8 cellular contexts compared by ENCODE assay signal in genomic region chr1:236140705-236141446, GRCh38. TPM values are rescaled to one million over a fixed set of nuclear protein-coding genes. Genes with fewer than 3 reads are reported as not detected.
DNase-seq lines count a peak whose midpoint lies in the region; ATAC-seq, FAIRE-seq and TF ChIP-seq lines count a peak whose summit lies in the region.

No MANE protein-coding gene starts in this region.

- no peaks in the 10 kb centered on the region for H3F3A ChIP-seq in PC-9 (ENCODE audit: insufficient read depth, low read depth)

- peaks cover 25% of the 10 kb centered on the region for H3K4me1 Mint-ChIP-seq in stimulated activated naive CD8-positive, alpha-beta T cell treated with anti-CD3 and anti-CD28 coated beads, Interleukin-15, Interleukin-2, amounts not matched to agents 100 ng/mL and 50 ng/mL, for 24 hours (ENCODE audit: low read depth)
- peaks cover 19% of the 10 kb centered on the region for H3K4me1 Mint-ChIP-seq in MCF 10A (ENCODE audit: insufficient read depth, unreplicated experiment)

- H3K4me3 ChIP-seq in mesendoderm (ENCODE audit: low read length) (no peak overlapping the region), PC-9 (no peak overlapping the region)

- no CpG with 5 or more reads among the region's 18 CpGs for WGBS in mesendoderm (ENCODE audit: extremely low coverage, insufficient coverage, low lambda C conversion rate)

- H3K4me2 ChIP-seq in mesendoderm (ENCODE audit: low read length) (no peak overlapping the region), PC-9 (no peak overlapping the region)

- no peaks in the 10 kb centered on the region for H3K4me1 ChIP-seq in mesendoderm (ENCODE audit: control insufficient read depth, low read depth, low read length)
- H3K4me1 ChIP-seq in PC-9 (replicated peaks; ENCODE audit: insufficient read depth), result no peaks in the 10 kb centered on the region

- H3K79me2 ChIP-seq in mesendoderm (ENCODE audit: control insufficient read depth, insufficient read depth, low read length) (no peaks in the 10 kb centered on the region), PC-9 (ENCODE audit: low read depth) (no peaks in the 10 kb centered on the region)

- H4K8ac ChIP-seq in mesendoderm (ENCODE audit: low read depth, low read length), result no peak overlapping the region

- H3K9me3 ChIP-seq in PC-9 (ENCODE audit: insufficient read depth, low read depth), result no peaks in the 10 kb centered on the region

- H2AFZ ChIP-seq in PC-9, result no peak overlapping the region

- peaks cover 6% of the 10 kb centered on the region for H3K36me3 Mint-ChIP-seq in stimulated activated naive CD8-positive, alpha-beta T cell treated with anti-CD3 and anti-CD28 coated beads, Interleukin-15, Interleukin-2, amounts not matched to agents 100 ng/mL and 50 ng/mL, for 24 hours (ENCODE audit: low read depth)
- H3K36me3 Mint-ChIP-seq in MCF 10A (ENCODE audit: insufficient read depth, unreplicated experiment), result no peaks in the 10 kb centered on the region

- H3K27me3 Mint-ChIP-seq in stimulated activated naive CD8-positive, alpha-beta T cell treated with anti-CD3 and anti-CD28 coated beads, Interleukin-15, Interleukin-2, amounts not matched to agents 100 ng/mL and 50 ng/mL, for 24 hours, result peaks cover 55% of the 10 kb centered on the region
- H3K27me3 Mint-ChIP-seq in MCF 10A (ENCODE audit: insufficient read depth, unreplicated experiment), result peaks cover 44% of the 10 kb centered on the region

- H2BK120ac ChIP-seq in mesendoderm (ENCODE audit: low read depth, low read length), result no peak overlapping the region

- H3K27ac ChIP-seq in mesendoderm (ENCODE audit: low read depth, low read length) (no peak overlapping the region), PC-9 (no peak overlapping the region)

- POLR2A ChIA-PET in MCF 10A (lab: Yijun Ruan, JAX), result interaction anchor here (0.6 to 1.7 kb wide), 9 partner anchors 8 to 258 kb away, joined by 3 to 7 read pairs (median 4); partner anchors contain the start of gene ERO1B
- POLR2A ChIA-PET in PC-9 (lab: Charles Lee; ENCODE audit: unreplicated experiment), result no interaction called here

- H2BK5ac ChIP-seq in mesendoderm (ENCODE audit: low read length), result no peak overlapping the region

- H3K27me3 ChIP-seq in mesendoderm (ENCODE audit: insufficient read depth, low read length, poor library complexity) (peaks cover 37% of the 10 kb centered on the region), PC-9 (ENCODE audit: insufficient read depth, low read depth) (peaks cover 49% of the 10 kb centered on the region)

- H3K79me1 ChIP-seq in mesendoderm (ENCODE audit: low read length), result no peaks in the 10 kb centered on the region

- H4K5ac ChIP-seq in mesendoderm (ENCODE audit: low read length), result no peak overlapping the region

- no peak overlapping the region for H2AK5ac ChIP-seq in mesendoderm (ENCODE audit: low read length)

- no peak overlapping the region for H3K23ac ChIP-seq in mesendoderm (ENCODE audit: low read length)

- ATAC-seq in stimulated activated naive CD8-positive, alpha-beta T cell treated with anti-CD3 and anti-CD28 coated beads, Interleukin-15, Interleukin-2, amounts not matched to agents 100 U/mL and 50 U/mL, for 24 hours, result no peak

- H3K9me3 Mint-ChIP-seq in stimulated activated naive CD8-positive, alpha-beta T cell treated with anti-CD3 and anti-CD28 coated beads, Interleukin-15, Interleukin-2, amounts not matched to agents 100 ng/mL and 50 ng/mL, for 24 hours, result no peaks in the 10 kb centered on the region
- H3K9me3 Mint-ChIP-seq in MCF 10A (ENCODE audit: unreplicated experiment), result no peaks in the 10 kb centered on the region

- DNase-seq in stimulated activated naive CD8-positive, alpha-beta T cell treated with anti-CD3 and anti-CD28 coated beads, Interleukin-15, Interleukin-2, amounts not matched to agents 100 U/mL and 50 U/mL, for 24 hours, result no peak
- DNase-seq in MCF 10A (ENCODE audit: unreplicated experiment) (no peak), mesendoderm (peak; percentile 68), H4 (ENCODE audit: low spot score) (no peak), PC-9 (no peak), urothelium cell line (ENCODE audit: low spot score) (no peak), hippocampal formation (lab: John Stamatoyannopoulos, UW) (no peak)

- H3K56ac ChIP-seq in mesendoderm (ENCODE audit: low read length), result no peak overlapping the region

- TF ChIP-seq CTCF in MCF 10A (IDR thresholded peaks at IDR 0.05; ENCODE audit: unreplicated experiment) (no peak), PC-9 (conservative IDR thresholded peaks at IDR 0.05) (no peak)

- CTCF ChIA-PET in MCF 10A (lab: Yijun Ruan, JAX) (interaction anchor here (0.6 to 1.1 kb wide), 7 partner anchors 11 to 1246 kb away, joined by 3 to 4 read pairs (median 4); no protein-coding TSS in a partner anchor), PC-9 (lab: Charles Lee) (interaction anchor here (0.5 to 0.6 kb wide), 2 partner anchors 29 to 303 kb away, joined by 7 to 17 read pairs; no protein-coding TSS in a partner anchor)

- H4K20me1 ChIP-seq in PC-9 (ENCODE audit: insufficient read depth), result no peaks in the 10 kb centered on the region

- H3K9me2 ChIP-seq in PC-9 (ENCODE audit: insufficient read depth), result no peaks in the 10 kb centered on the region

- BruUV-seq in MCF 10A (replicated peaks; lab: Mats Ljungman, UMichigan), result no TSS peak
- BruUV-seq in PC-9 (replicated peaks; lab: Mats Ljungman, UMichigan), result no TSS peak

- FAIRE-seq in urothelium cell line (lab: Jason Lieb, UNC), result no peak

- H3K4me3 Mint-ChIP-seq in stimulated activated naive CD8-positive, alpha-beta T cell treated with anti-CD3 and anti-CD28 coated beads, Interleukin-15, Interleukin-2, amounts not matched to agents 100 ng/mL and 50 ng/mL, for 24 hours, result peak overlapping the region; percentile 78
- H3K4me3 Mint-ChIP-seq in MCF 10A (ENCODE audit: unreplicated experiment), result peak overlapping the region; percentile 77

- no peak overlapping the region for H3K9ac ChIP-seq in mesendoderm (ENCODE audit: low read length)

- H3K36me3 ChIP-seq in mesendoderm (ENCODE audit: control insufficient read depth, insufficient read depth, low read length) (no peaks in the 10 kb centered on the region), PC-9 (ENCODE audit: low read depth) (no peaks in the 10 kb centered on the region)

- no peak overlapping the region for H3K27ac Mint-ChIP-seq in stimulated activated naive CD8-positive, alpha-beta T cell treated with anti-CD3 and anti-CD28 coated beads, Interleukin-15, Interleukin-2, amounts not matched to agents 100 ng/mL and 50 ng/mL, for 24 hours
- H3K27ac Mint-ChIP-seq in MCF 10A (ENCODE audit: low read depth, unreplicated experiment), result no peak overlapping the region

- no peak overlapping the region for H3K4ac ChIP-seq in mesendoderm (ENCODE audit: low read depth, low read length)

- intact Hi-C loops in MCF 10A (cut with micrococcal nuclease) (no loop called here), PC-9 (cut with micrococcal nuclease; ENCODE audit: unreplicated experiment) (no loop called here)

- H2BK15ac ChIP-seq in mesendoderm (replicated peaks; ENCODE audit: low read depth), result no peak overlapping the region

- H3K18ac ChIP-seq in mesendoderm (ENCODE audit: low read length), result no peak overlapping the region

RNA-seq across cellular contexts. Expression of gene GPR137B, which starts 1.5 kb away (rescaled TPM):
- total RNA-seq in MCF 10A (2022) (8.4 and 15.0 TPM in 2 replicates), PC-9 (2021) (not detected in 2 replicates)
- polyA plus RNA-seq in mesendoderm (2013, experiment 1 of 2), result 1.9 TPM
- 2.0 TPM for polyA plus RNA-seq in mesendoderm (2013, experiment 2 of 2)
- 7.9 and 11.4 TPM in 2 replicates for total RNA-seq in H4 (2014; rRNA removed; shearing (Covaris generic))
